ENCODE assay signal across 17 cellular contexts in genomic region chr13:67554746-67555452, GRCh38.
DNase-seq lines count a peak whose midpoint lies in the region; TF ChIP-seq lines count a peak whose summit lies in the region.
"Had no signal": no experiment of that assay in that cellular context is flagged by ENCODE, and none has a peak within 500 bp of the region (broad histone marks: within the 10 kb centered on the region; RNA-seq: fewer than 3 reads in every experiment).

No MANE protein-coding gene starts in this region.

- no peaks in the 10 kb centered on the region for H4K20me1 ChIP-seq in KMS-11 (ENCODE audit: insufficient read depth)

- peak overlapping the region; percentile 60; the same call in 1 of the 2 replicates for H3K4me2 ChIP-seq in KMS-11

- TF ChIP-seq CTCF in KMS-11 (conservative IDR thresholded peaks at IDR 0.05; ENCODE audit: low read depth, low read length) (no peak), uterus (IDR thresholded peaks at IDR 0.05) (no peak)

- H3K27me3 ChIP-seq in KMS-11 (ENCODE audit: insufficient read depth, low read depth): no peaks in the 10 kb centered on the region
- no peaks in the 10 kb centered on the region for H3K27me3 ChIP-seq in adipocyte (replicated peaks; ENCODE audit: control insufficient read depth, insufficient read depth, low read length)
- H3K27me3 ChIP-seq in uterus: no peaks in the 10 kb centered on the region

- no peak overlapping the region for H3K4me3 ChIP-seq in KMS-11 (IDR thresholded peaks at IDR 0.05; ENCODE audit: insufficient read depth, low read depth, low read length)
- H3K4me3 ChIP-seq in adipocyte (ENCODE audit: low read length): no peak overlapping the region
- H3K4me3 ChIP-seq in uterus: no peak overlapping the region
- H3K4me3 ChIP-seq: GM12878, HAP-1 had no signal

- TF ChIP-seq POLR2A in uterus (IDR thresholded peaks at IDR 0.05): no peak

- H3K36me3 ChIP-seq in KMS-11 (ENCODE audit: insufficient read depth) (no peaks in the 10 kb centered on the region), adipocyte (ENCODE audit: control insufficient read depth, insufficient read depth, low read length, severe bottlenecking) (no peaks in the 10 kb centered on the region), uterus (no peaks in the 10 kb centered on the region)
- H3K36me3 ChIP-seq: HAP-1 had no signal

- H3K9me3 ChIP-seq in adipocyte (ENCODE audit: control insufficient read depth, low read length) (peaks cover 11% of the 10 kb centered on the region), uterus (no peaks in the 10 kb centered on the region)
- H3K9me3 ChIP-seq: HAP-1 had no signal

- DNase-seq in A172 (ENCODE audit: low spot score) (peak; percentile 25), adipocyte (ENCODE audit: low read depth) (peak; percentile 2), fibroblast of peridontal ligament (ENCODE audit: extremely low read depth) (peak; percentile 11), glomerular visceral epithelial cell (ENCODE audit: extremely low spot score) (no peak), KBM-7 (no peak), uterus (no peak), DMS153 treated with DMSO at 0.1 percent for 48 hours (lab: John Stamatoyannopoulos, UW; ENCODE audit: unreplicated experiment) (no peak)
- DNase-seq: NCI-H1048; NCI-H146; NCI-H2081 treated with DMSO at 0.1 percent for 48 hours; NCI-H526 treated with DMSO at 0.1 percent for 48 hours; NK-92 treated with Interleukin-12 subunit alpha and Interleukin-12 subunit beta, amount 100 ng/mL, for 24 hours; PC-3 had no signal

- peaks cover 32% of the 10 kb centered on the region for H3K4me1 ChIP-seq in KMS-11 (ENCODE audit: low read depth, poor library complexity, severe bottlenecking)
- no peaks in the 10 kb centered on the region for H3K4me1 ChIP-seq in adipocyte (ENCODE audit: control insufficient read depth, insufficient read depth, low read length)
- no peaks in the 10 kb centered on the region for H3K4me1 ChIP-seq in uterus
- H3K4me1 ChIP-seq: HAP-1 had no signal

- intact Hi-C loops in uterus (cut with DNase I; ENCODE audit: low total_unique reads): no loop called here

- peak overlapping the region; percentile 18; the same call in 1 of the 2 replicates for H2AFZ ChIP-seq in KMS-11 (ENCODE audit: low read depth)

- no peaks in the 10 kb centered on the region for H3K79me2 ChIP-seq in KMS-11 (ENCODE audit: insufficient read depth, low read depth)

- H3K9ac ChIP-seq in KMS-11 (peak overlapping the region; percentile 12; the same call in 1 of the 2 replicates), adipocyte (ENCODE audit: low read length) (no peak overlapping the region)

- in situ Hi-C loops in KBM-7 (cut with MboI; ENCODE audit: low pct_unique_long_range_greater_than_20kb, low sequenced_read_pairs): no loop called here

- H3K27ac ChIP-seq in KMS-11 (peak overlapping the region; percentile 66), uterus (no peak overlapping the region)
- H3K27ac ChIP-seq: C4-2B had no signal

Comparison
In these comparisons a context has a peak if more than half of its experiments do, and no peak if none do; other contexts are left out.
1. DNase-seq: peak in A172 (single experiment), adipocyte (single experiment) and fibroblast of peridontal ligament (single experiment); none in glomerular visceral epithelial cell (single experiment), KBM-7 (single experiment), uterus (0 of 2) and DMS153 treated with DMSO at 0.1 percent for 48 hours (single experiment).